In the genomic region with DNA sequence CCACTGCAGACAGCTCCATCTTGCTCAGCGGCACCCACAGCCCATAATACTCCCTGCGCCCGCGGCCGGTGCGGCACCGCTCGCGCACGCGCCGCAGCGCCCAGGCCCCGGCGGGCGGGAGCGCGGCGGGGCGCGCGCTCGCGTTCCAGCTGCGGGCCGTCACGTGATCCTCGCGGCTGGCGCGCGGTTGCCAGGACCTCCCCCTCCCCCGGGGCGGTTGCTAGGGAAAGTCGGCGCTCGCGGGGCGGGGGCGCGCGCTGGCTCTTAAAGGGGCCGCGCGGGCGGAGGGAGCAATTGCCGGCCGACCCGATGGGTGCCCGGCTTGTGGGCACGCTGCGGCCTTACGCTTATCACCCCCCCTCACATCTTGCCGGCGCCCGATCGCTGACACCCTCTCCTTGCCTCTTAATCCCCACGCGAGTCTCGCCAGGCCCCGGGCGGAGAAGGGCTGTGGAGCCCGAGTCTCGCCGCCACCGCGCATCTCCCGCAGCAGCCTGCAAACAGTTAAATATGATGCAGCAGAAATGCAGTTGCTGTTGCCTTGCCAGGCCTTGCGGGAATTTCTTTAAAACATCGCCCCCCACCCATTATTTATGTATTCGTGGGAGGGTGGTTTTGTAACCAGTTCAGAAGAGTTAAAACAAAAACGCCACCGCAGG, we compare ENCODE assay signal across 8 cellular contexts. TPM values are rescaled to one million over a fixed set of nuclear protein-coding genes. Genes with fewer than 3 reads are reported as not detected.
A peak's percentile ranks its signal among the peaks of the same experiment; 100 is the strongest.
DNase-seq lines count a peak whose midpoint lies in the region; ATAC-seq and TF ChIP-seq lines count a peak whose summit lies in the region.

A gene (minus strand): TSS at position 45 of the 659 bp plus-strand sequence. CDS start 26 bp downstream, at position 19.

- no peaks in the 10 kb centered on the region for H3K9me2 ChIP-seq in neural cell (ENCODE audit: insufficient read depth, low read length)

- H3K4me1 ChIP-seq in HEK293 (ENCODE audit: control insufficient read depth, insufficient read depth, low read length) (peaks cover 15% of the 10 kb centered on the region), SJCRH30 (peaks cover 14% of the 10 kb centered on the region)

- H3K4me3 ChIP-seq in HEK293 (ENCODE audit: low read depth, low read length) (peak within 1 kb of the TSS; percentile 75), SJCRH30 (peak within 1 kb of the TSS; percentile 72), fibroblast of villous mesenchyme (ENCODE audit: low read depth, low read length) (peak within 1 kb of the TSS; percentile 81), neural cell (ENCODE audit: low read length) (peak within 1 kb of the TSS; percentile 94)

- DNase-seq in ELF-1 (ENCODE audit: low read depth, low spot score) (peak; percentile 93), MV-4-11 (lab: John Stamatoyannopoulos, UW) (peak; percentile 82), SJCRH30 (peak; percentile 89), activated gamma-delta T cell treated with Interleukin-2 at 50 U/mL for 16 hours (peak; percentile 95), fibroblast of villous mesenchyme (ENCODE audit: low read depth) (peak; percentile 93)
- peak; percentile 95 to 96 for DNase-seq in stimulated activated naive CD8-positive, alpha-beta T cell treated with anti-CD3 and anti-CD28 coated beads, Interleukin-15, amount 100 ng/mL, for 72 hours

- peak within 1 kb of the TSS; percentile 96 to 97 for H3K4me3 Mint-ChIP-seq in stimulated activated naive CD8-positive, alpha-beta T cell treated with anti-CD3 and anti-CD28 coated beads, Interleukin-15, amount 100 ng/mL, for 72 hours

- peaks cover 13 to 29% of the 10 kb centered on the region in 2 experiments for H3K36me3 ChIP-seq in HEK293 (ENCODE audit: control insufficient read depth in 2 of 2, insufficient read depth in 1 of 2, low read length in 2 of 2)
- peaks cover 2% of the 10 kb centered on the region; the same call in 1 of the 2 replicates for H3K36me3 ChIP-seq in SJCRH30
- no peaks in the 10 kb centered on the region for H3K36me3 ChIP-seq in neural cell (ENCODE audit: insufficient read depth, low read length)

- TF ChIP-seq RAD21 in neural cell (conservative IDR thresholded peaks at IDR 0.05): peak; percentile 43

- H3K9ac ChIP-seq in neural cell (ENCODE audit: low read length): peak within 1 kb of the TSS; percentile 96

- CTCF ChIA-PET in HEK293 (lab: Yijun Ruan, JAX): interaction anchor here (0.6 to 5.1 kb wide), 8 partner anchors 19 to 372 kb away, joined by 4 to 128 read pairs (median 20); no protein-coding TSS in a partner anchor

- POLR2A ChIA-PET in HEK293 (lab: Yijun Ruan, JAX): interaction anchor here (0.6 to 1.1 kb wide), 4 partner anchors 52 to 131 kb away, joined by 3 to 6 read pairs (median 4); a partner anchor contains a TSS

- H3K27ac Mint-ChIP-seq in stimulated activated naive CD8-positive, alpha-beta T cell treated with anti-CD3 and anti-CD28 coated beads, Interleukin-15, amount 100 ng/mL, for 72 hours: peak within 1 kb of the TSS; percentile 91 to 95

- H4K20me1 ChIP-seq in neural cell (ENCODE audit: insufficient read depth): peaks cover 7% of the 10 kb centered on the region

- no peaks in the 10 kb centered on the region for H3K27me3 ChIP-seq in SJCRH30
- no peaks in the 10 kb centered on the region for H3K27me3 ChIP-seq in neural cell (ENCODE audit: insufficient read depth, low read depth, low read length)

- TF ChIP-seq CTCF in HEK293 (tag by site-specific recombination; IDR thresholded peaks at IDR 0.05): no peak
- no peak for TF ChIP-seq CTCF in fibroblast of villous mesenchyme (IDR thresholded peaks at IDR 0.05; ENCODE audit: insufficient read depth, low read depth, low read length)
- no peak for TF ChIP-seq CTCF in neural cell (IDR thresholded peaks at IDR 0.05; ENCODE audit: poor library complexity, severe bottlenecking)

- H2AFZ ChIP-seq in neural cell (ENCODE audit: low read depth, low read length): peak within 1 kb of the TSS; percentile 89

- no peaks in the 10 kb centered on the region for H3K9me3 ChIP-seq in HEK293 (ENCODE audit: control insufficient read depth, insufficient read depth, low read depth, low read length)
- no peaks in the 10 kb centered on the region for H3K9me3 ChIP-seq in SJCRH30 (replicated peaks)
- no peaks in the 10 kb centered on the region for H3K9me3 ChIP-seq in neural cell (ENCODE audit: low read length)

- H3K79me2 ChIP-seq in neural cell (replicated peaks; ENCODE audit: insufficient read depth, low read length): peaks cover 25% of the 10 kb centered on the region

- H3K9me3 Mint-ChIP-seq in stimulated activated naive CD8-positive, alpha-beta T cell treated with anti-CD3 and anti-CD28 coated beads, Interleukin-15, amount 100 ng/mL, for 72 hours: no peaks in the 10 kb centered on the region

- H3K27me3 Mint-ChIP-seq in stimulated activated naive CD8-positive, alpha-beta T cell treated with anti-CD3 and anti-CD28 coated beads, Interleukin-15, amount 100 ng/mL, for 72 hours: no peaks in the 10 kb centered on the region

- H3K4me1 Mint-ChIP-seq in stimulated activated naive CD8-positive, alpha-beta T cell treated with anti-CD3 and anti-CD28 coated beads, Interleukin-15, amount 100 ng/mL, for 72 hours: peaks cover 71% of the 10 kb centered on the region

- peak; percentile 70 for TF ChIP-seq EP300 in neural cell (conservative IDR thresholded peaks at IDR 0.05; ENCODE audit: poor library complexity, severe bottlenecking)

- H3K27ac ChIP-seq in HEK293 (ENCODE audit: extremely low read depth, low read depth, low read length) (peak within 1 kb of the TSS; percentile 84), SJCRH30 (peak within 1 kb of the TSS; percentile 28), neural cell (ENCODE audit: low read length) (peak within 1 kb of the TSS; percentile 96)

- ATAC-seq in stimulated activated naive CD8-positive, alpha-beta T cell treated with anti-CD3 and anti-CD28 coated beads, Interleukin-15, amount 100 ng/mL, for 72 hours: peak; percentile 73

- no peaks in the 10 kb centered on the region for H3F3A ChIP-seq in neural cell (ENCODE audit: insufficient read depth, low read length, poor library complexity, severe bottlenecking)

- peak within 1 kb of the TSS; percentile 97 for H3K4me2 ChIP-seq in neural cell (ENCODE audit: low read length)

TF ChIP-seq in HEK293, 187 proteins besides CTCF, POLR2A, EP300 and RAD21 (continues in another document):
- no peak for TF ChIP-seq ZNF19 (tag by site-specific recombination; IDR thresholded peaks at IDR 0.05; ENCODE audit: low read depth)
- TF ChIP-seq, protein P1, sequence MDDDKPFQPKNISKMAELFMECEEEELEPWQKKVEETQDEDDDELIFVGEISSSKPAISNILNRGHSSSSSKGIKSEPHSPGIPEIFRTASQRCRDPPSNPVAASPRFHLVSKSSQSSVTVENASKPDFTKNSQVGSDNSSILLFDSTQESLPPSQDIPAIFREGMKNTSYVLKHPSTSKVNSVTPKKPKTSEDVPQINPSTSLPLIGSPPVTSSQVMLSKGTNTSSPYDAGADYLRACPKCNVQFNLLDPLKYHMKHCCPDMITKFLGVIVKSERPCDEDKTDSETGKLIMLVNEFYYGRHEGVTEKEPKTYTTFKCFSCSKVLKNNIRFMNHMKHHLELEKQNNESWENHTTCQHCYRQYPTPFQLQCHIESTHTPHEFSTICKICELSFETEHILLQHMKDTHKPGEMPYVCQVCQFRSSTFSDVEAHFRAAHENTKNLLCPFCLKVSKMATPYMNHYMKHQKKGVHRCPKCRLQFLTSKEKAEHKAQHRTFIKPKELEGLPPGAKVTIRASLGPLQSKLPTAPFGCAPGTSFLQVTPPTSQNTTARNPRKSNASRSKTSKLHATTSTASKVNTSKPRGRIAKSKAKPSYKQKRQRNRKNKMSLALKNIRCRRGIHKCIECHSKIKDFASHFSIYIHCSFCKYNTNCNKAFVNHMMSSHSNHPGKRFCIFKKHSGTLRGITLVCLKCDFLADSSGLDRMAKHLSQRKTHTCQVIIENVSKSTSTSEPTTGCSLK (tag by site-specific recombination; IDR thresholded peaks at IDR 0.05): no peak
- TF ChIP-seq ZNF2 (tag by site-specific recombination; IDR thresholded peaks at IDR 0.05): 0 out of 2 replicates have a peak, but pooled peaks have one; percentile 71
- TF ChIP-seq ZNF391 (tag by site-specific recombination; IDR thresholded peaks at IDR 0.05; ENCODE audit: borderline replicate concordance, low read depth): peak; percentile 30; the same call in 1 of the 2 replicates

TF ChIP-seq in neural cell, 6 proteins besides CTCF, POLR2A, EP300 and RAD21:
- TF ChIP-seq TAF1 (IDR thresholded peaks at IDR 0.05; ENCODE audit: low read depth): peak; percentile 39
- no peak for TF ChIP-seq EZH2 (IDR thresholded peaks at IDR 0.05; ENCODE audit: borderline replicate concordance, insufficient read depth, low read length, poor library complexity, severe bottlenecking)
- peak; percentile 49 for TF ChIP-seq SMC3 (conservative IDR thresholded peaks at IDR 0.05; ENCODE audit: poor library complexity)
- peak; percentile 66 for TF ChIP-seq MXI1 (conservative IDR thresholded peaks at IDR 0.05; ENCODE audit: poor library complexity, severe bottlenecking)
- TF ChIP-seq, protein P2, sequence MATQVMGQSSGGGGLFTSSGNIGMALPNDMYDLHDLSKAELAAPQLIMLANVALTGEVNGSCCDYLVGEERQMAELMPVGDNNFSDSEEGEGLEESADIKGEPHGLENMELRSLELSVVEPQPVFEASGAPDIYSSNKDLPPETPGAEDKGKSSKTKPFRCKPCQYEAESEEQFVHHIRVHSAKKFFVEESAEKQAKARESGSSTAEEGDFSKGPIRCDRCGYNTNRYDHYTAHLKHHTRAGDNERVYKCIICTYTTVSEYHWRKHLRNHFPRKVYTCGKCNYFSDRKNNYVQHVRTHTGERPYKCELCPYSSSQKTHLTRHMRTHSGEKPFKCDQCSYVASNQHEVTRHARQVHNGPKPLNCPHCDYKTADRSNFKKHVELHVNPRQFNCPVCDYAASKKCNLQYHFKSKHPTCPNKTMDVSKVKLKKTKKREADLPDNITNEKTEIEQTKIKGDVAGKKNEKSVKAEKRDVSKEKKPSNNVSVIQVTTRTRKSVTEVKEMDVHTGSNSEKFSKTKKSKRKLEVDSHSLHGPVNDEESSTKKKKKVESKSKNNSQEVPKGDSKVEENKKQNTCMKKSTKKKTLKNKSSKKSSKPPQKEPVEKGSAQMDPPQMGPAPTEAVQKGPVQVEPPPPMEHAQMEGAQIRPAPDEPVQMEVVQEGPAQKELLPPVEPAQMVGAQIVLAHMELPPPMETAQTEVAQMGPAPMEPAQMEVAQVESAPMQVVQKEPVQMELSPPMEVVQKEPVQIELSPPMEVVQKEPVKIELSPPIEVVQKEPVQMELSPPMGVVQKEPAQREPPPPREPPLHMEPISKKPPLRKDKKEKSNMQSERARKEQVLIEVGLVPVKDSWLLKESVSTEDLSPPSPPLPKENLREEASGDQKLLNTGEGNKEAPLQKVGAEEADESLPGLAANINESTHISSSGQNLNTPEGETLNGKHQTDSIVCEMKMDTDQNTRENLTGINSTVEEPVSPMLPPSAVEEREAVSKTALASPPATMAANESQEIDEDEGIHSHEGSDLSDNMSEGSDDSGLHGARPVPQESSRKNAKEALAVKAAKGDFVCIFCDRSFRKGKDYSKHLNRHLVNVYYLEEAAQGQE (IDR thresholded peaks at IDR 0.05; ENCODE audit: borderline replicate concordance): no peak
- peak; percentile 88 for TF ChIP-seq POLR2AphosphoS5 (IDR thresholded peaks at IDR 0.05)

RNA-seq across cellular contexts. Expression of the gene that starts here (rescaled TPM):
- total RNA-seq in SJCRH30 (2014; rRNA removed; shearing (Covaris generic)): 37.7 and 40.5 TPM in 2 replicates
- total RNA-seq in fibroblast of villous mesenchyme: 57.7 and 66.5 TPM in 2 replicates
- polyA plus RNA-seq in neural cell: 13.0 and 16.3 TPM in 2 replicates
- 47.7 and 52.8 TPM in 2 replicates for polyA minus RNA-seq in neural cell

Comparison
In these comparisons a context has a peak if more than half of its experiments do, and no peak if none do; other contexts are left out.
1. Peak in every context shown above with its lines: DNase-seq, ATAC-seq, H3K4me3 ChIP-seq and H3K27ac ChIP-seq.
2. H3K27ac ChIP-seq: peak in every context shown above with its lines; median percentile 96 in neural cell; 84 in HEK293; 28 in SJCRH30.